Comparison of ENCODE assay signal across 8 cellular contexts in genomic region chr1:113811888-113812660, GRCh38. TPM values are rescaled to one million over a fixed set of nuclear protein-coding genes. Genes with fewer than 3 reads are reported as not detected.
DNase-seq lines count a peak whose midpoint lies in the region; ATAC-seq and TF ChIP-seq lines count a peak whose summit lies in the region.

Gene RSBN1 (minus strand): TSS chr1:113812476. CDS start chr1:113812412, 64 bp downstream.

- peak within 1 kb of the TSS; percentile 83 for H3K9ac ChIP-seq in fibroblast of lung (ENCODE audit: insufficient read depth, low read length)

- peaks cover 46% of the 10 kb centered on the region for H3K79me2 ChIP-seq in fibroblast of lung (ENCODE audit: control insufficient read depth, insufficient read depth, low read length)

- POLR2A ChIA-PET in RWPE1 (lab: Yijun Ruan, JAX; ENCODE audit: low non-redundant PET): interaction anchor here (0.8 kb wide), 1 partner anchor 93 kb away, joined by 3 read pairs; the partner anchor contains the start of genes AP4B1 and DCLRE1B
- POLR2A ChIA-PET in naive thymus-derived CD8-positive, alpha-beta T cell (lab: Charles Lee): interaction anchor here (0.7 to 2.9 kb wide), 18 partner anchors 10 to 1096 kb away, joined by 3 to 44 read pairs (median 5); partner anchors contain the start of genes AP4B1, HIPK1, LRIG2 and PHTF1

- H3K27me3 Mint-ChIP-seq in activated T-helper 17 cell treated with anti-CD3 and anti-CD28 coated beads, Interleukin-2, amount 50 U/mL, for 72 hours: no peaks in the 10 kb centered on the region
- H3K27me3 Mint-ChIP-seq in naive thymus-derived CD8-positive, alpha-beta T cell: no peaks in the 10 kb centered on the region

- DNase-seq in EH (ENCODE audit: low read depth): peak; percentile 100
- DNase-seq in GOT3 (lab: John Stamatoyannopoulos, UW): peak; percentile 89
- DNase-seq in LNCaP clone FGC (ENCODE audit: low read depth): peak; percentile 98
- DNase-seq in RWPE1 (ENCODE audit: low spot score): peak; percentile 93
- peak; percentile 99 to 100 for DNase-seq in fibroblast of lung (ENCODE audit: low read depth in 2 of 2)
- peak; percentile 91 to 99 (median 98) for DNase-seq in naive thymus-derived CD8-positive, alpha-beta T cell
- DNase-seq in stimulated activated naive CD4-positive, alpha-beta T cell (lab: John Stamatoyannopoulos, UW): peak; percentile 95 to 98 (median 98)

- H3K27me3 ChIP-seq in fibroblast of lung (ENCODE audit: control insufficient read depth, insufficient read depth, low read length): no peaks in the 10 kb centered on the region

- H3K4me2 ChIP-seq in fibroblast of lung (ENCODE audit: extremely low read depth, insufficient read depth, low read length): peak within 1 kb of the TSS; percentile 90

- no peaks in the 10 kb centered on the region for H3K36me3 ChIP-seq in fibroblast of lung (ENCODE audit: control insufficient read depth, insufficient read depth, low read length)

- no peaks in the 10 kb centered on the region for H3K9me3 ChIP-seq in fibroblast of lung (ENCODE audit: control insufficient read depth, insufficient read depth, low read depth, low read length)

- peak within 1 kb of the TSS; percentile 87 for H3K4me3 Mint-ChIP-seq in activated T-helper 17 cell treated with anti-CD3 and anti-CD28 coated beads, Interleukin-2, amount 50 U/mL, for 72 hours
- peak within 1 kb of the TSS; percentile 92 to 99 (median 98) for H3K4me3 Mint-ChIP-seq in naive thymus-derived CD8-positive, alpha-beta T cell

- H3K27ac ChIP-seq in RWPE1 (peak within 1 kb of the TSS; percentile 83), fibroblast of lung (ENCODE audit: insufficient read depth, low read length) (peak within 1 kb of the TSS; percentile 85)

- peaks cover 15% of the 10 kb centered on the region for H3K4me1 Mint-ChIP-seq in activated T-helper 17 cell treated with anti-CD3 and anti-CD28 coated beads, Interleukin-2, amount 50 U/mL, for 72 hours
- H3K4me1 Mint-ChIP-seq in naive thymus-derived CD8-positive, alpha-beta T cell: peaks cover 11 to 46% (median 32%) of the 10 kb centered on the region in 4 donors

- H2AFZ ChIP-seq in fibroblast of lung (ENCODE audit: low read length): peak within 1 kb of the TSS; percentile 70

- H3K9me3 Mint-ChIP-seq in activated T-helper 17 cell treated with anti-CD3 and anti-CD28 coated beads, Interleukin-2, amount 50 U/mL, for 72 hours: no peaks in the 10 kb centered on the region
- no peaks in the 10 kb centered on the region for H3K9me3 Mint-ChIP-seq in naive thymus-derived CD8-positive, alpha-beta T cell

- ATAC-seq in activated T-helper 17 cell treated with anti-CD3 and anti-CD28 coated beads, Interleukin-2, amount 50 U/mL, for 72 hours (replicated peaks): peak; percentile 92
- ATAC-seq in naive thymus-derived CD8-positive, alpha-beta T cell: peak; percentile 91 to 93

- no peak for TF ChIP-seq CTCF in LNCaP clone FGC (IDR thresholded peaks at IDR 0.05; ENCODE audit: control insufficient read depth, extremely low read depth, insufficient read depth)
- TF ChIP-seq CTCF in RWPE1 (conservative IDR thresholded peaks at IDR 0.05; ENCODE audit: low read depth): no peak
- TF ChIP-seq CTCF in fibroblast of lung (conservative IDR thresholded peaks at IDR 0.05 in 1 of 2, IDR thresholded peaks at IDR 0.05 in 1 of 2; ENCODE audit: low read depth in 1 of 2, low read length in 2 of 2): no peak

- CTCF ChIA-PET in RWPE1 (lab: Yijun Ruan, JAX): no interaction called here

- no peaks in the 10 kb centered on the region for H4K20me1 ChIP-seq in fibroblast of lung (ENCODE audit: control insufficient read depth, extremely low read depth, insufficient read depth, low read length)

- no peaks in the 10 kb centered on the region for H3K4me1 ChIP-seq in fibroblast of lung (ENCODE audit: control insufficient read depth, extremely low read depth, insufficient read depth, low read length)

- peak within 1 kb of the TSS; percentile 97 for H3K4me3 ChIP-seq in LNCaP clone FGC (ENCODE audit: low read depth, low read length)
- H3K4me3 ChIP-seq in fibroblast of lung (replicated peaks in 1 of 4; ENCODE audit: control extremely low read depth in 1 of 4, insufficient read depth in 1 of 4, low read depth in 3 of 4, low read length in 4 of 4): peak within 1 kb of the TSS; percentile 71 to 99 (median 96)

- H3K36me3 Mint-ChIP-seq in activated T-helper 17 cell treated with anti-CD3 and anti-CD28 coated beads, Interleukin-2, amount 50 U/mL, for 72 hours (ENCODE audit: low read depth): peaks cover 80% of the 10 kb centered on the region
- peaks cover 0 to 25% (median 6%) of the 10 kb centered on the region in 3 donors for H3K36me3 Mint-ChIP-seq in naive thymus-derived CD8-positive, alpha-beta T cell

- peak within 1 kb of the TSS; percentile 89 for H3K27ac Mint-ChIP-seq in activated T-helper 17 cell treated with anti-CD3 and anti-CD28 coated beads, Interleukin-2, amount 50 U/mL, for 72 hours
- H3K27ac Mint-ChIP-seq in naive thymus-derived CD8-positive, alpha-beta T cell: peak within 1 kb of the TSS; percentile 97 to 100 (median 98)

RNA-seq across cellular contexts. Expression of gene RSBN1, which starts in this region (rescaled TPM):
- 10 to 100 TPM; 22.2 to 47.4 TPM for total RNA-seq in activated T-helper 17 cell treated with anti-CD3 and anti-CD28 coated beads, Interleukin-2, amount 50 U/mL, for 72 hours
- 8.7 and 9.4 TPM in 2 replicates for total RNA-seq in fibroblast of lung
- polyA plus RNA-seq in fibroblast of lung: 6.4 and 10.2 TPM in 2 replicates
- polyA plus RNA-seq in fibroblast of lung (2012): 4.2 and 4.8 TPM in 2 replicates
- polyA minus RNA-seq in fibroblast of lung (ENCODE audit: low replicate concordance): 1.4 and 4.0 TPM in 2 replicates
- total RNA-seq in naive thymus-derived CD8-positive, alpha-beta T cell: 10 to 100 TPM; 53.6 to 56.3 TPM
- 10 to 100 TPM; 34.8 to 39.1 (median 37.5) TPM for polyA plus RNA-seq in naive thymus-derived CD8-positive, alpha-beta T cell

Comparison
In these comparisons a context has a peak if more than half of its experiments do, and no peak if none do; other contexts are left out.
1. Peak in every context shown above with its lines: DNase-seq, ATAC-seq, H3K4me3 ChIP-seq and H3K27ac ChIP-seq.